21 cellular contexts compared by ENCODE assay signal in genomic region chr9:135944444-135945252, GRCh38. TPM values are rescaled to one million over a fixed set of nuclear protein-coding genes. Genes with fewer than 3 reads are reported as not detected.
DNase-seq lines count a peak whose midpoint lies in the region; TF ChIP-seq lines count a peak whose summit lies in the region.
"Had no signal": no experiment of that assay in that cellular context is flagged by ENCODE, and none has a peak within 500 bp of the region (broad histone marks: within the 10 kb centered on the region; RNA-seq: fewer than 3 reads in every experiment).

No MANE protein-coding gene starts in this region.

- H3K18ac ChIP-seq in trophoblast cell (ENCODE audit: low read length), result peak overlapping the region; percentile 52

- H3K4me3 ChIP-seq in BLaER1 (peak overlapping the region; percentile 40), OCI-LY3 (ENCODE audit: low read length) (no peak overlapping the region), endodermal cell (ENCODE audit: low read length) (no peak overlapping the region), trophoblast cell (ENCODE audit: low read depth, low read length) (no peak overlapping the region), suprapubic skin (no peak overlapping the region)
- H3K4me3 ChIP-seq: GM23248, SJCRH30 had no signal

- H3K14ac ChIP-seq in trophoblast cell (ENCODE audit: low read length), result no peak overlapping the region

- H3K36me3 Mint-ChIP-seq in endodermal cell (ENCODE audit: low read depth), result peaks cover 71% of the 10 kb centered on the region

- intact Hi-C loops in posterior cingulate gyrus (cut with DNase I), result no loop called here

- no peak overlapping the region for H3K4ac ChIP-seq in trophoblast cell (ENCODE audit: low read depth, low read length)

- no peaks in the 10 kb centered on the region for H3K27me3 Mint-ChIP-seq in endodermal cell (ENCODE audit: insufficient read depth)
- H3K27me3 Mint-ChIP-seq: CD8-positive, alpha-beta memory T cell had no signal

- TF ChIP-seq EP300 in suprapubic skin (IDR thresholded peaks at IDR 0.05), result no peak

- TF ChIP-seq CTCF in OCI-LY3 (IDR thresholded peaks at IDR 0.05; ENCODE audit: low read depth, low read length) (no peak), endodermal cell (conservative IDR thresholded peaks at IDR 0.05) (no peak), suprapubic skin (IDR thresholded peaks at IDR 0.05) (no peak)

- no peaks in the 10 kb centered on the region for H3K9me3 Mint-ChIP-seq in endodermal cell
- H3K9me3 Mint-ChIP-seq: CD8-positive, alpha-beta memory T cell had no signal

- H2BK5ac ChIP-seq in trophoblast cell (ENCODE audit: low read depth, low read length, poor library complexity), result no peak overlapping the region

- H3K9me3 ChIP-seq in BLaER1 (no peaks in the 10 kb centered on the region), OCI-LY3 (ENCODE audit: insufficient read depth, low read length) (no peaks in the 10 kb centered on the region), endodermal cell (ENCODE audit: control insufficient read depth, low read length) (no peaks in the 10 kb centered on the region), trophoblast cell (ENCODE audit: insufficient read depth, low read depth, low read length) (peaks cover 5% of the 10 kb centered on the region), suprapubic skin (no peaks in the 10 kb centered on the region)
- H3K9me3 ChIP-seq: SJCRH30 had no signal

- H2AFZ ChIP-seq in OCI-LY3 (ENCODE audit: low read depth, low read length) (no peak overlapping the region), trophoblast cell (ENCODE audit: insufficient read depth, low read length, poor library complexity) (no peak overlapping the region)
- H2AFZ ChIP-seq: GM23248 had no signal

- H3K4me2 ChIP-seq in BLaER1, result peak overlapping the region; percentile 91
- peak overlapping the region; percentile 42 for H3K4me2 ChIP-seq in OCI-LY3 (ENCODE audit: low read length)
- no peak overlapping the region for H3K4me2 ChIP-seq in trophoblast cell (ENCODE audit: low read length)

- no peak overlapping the region for H4K8ac ChIP-seq in trophoblast cell (ENCODE audit: low read depth, low read length)

- TF ChIP-seq POLR2A in suprapubic skin (IDR thresholded peaks at IDR 0.05), result no peak

- H3K4me3 Mint-ChIP-seq in endodermal cell, result no peak overlapping the region

- H3K4me1 Mint-ChIP-seq in endodermal cell, result no peaks in the 10 kb centered on the region

- H2AK5ac ChIP-seq in trophoblast cell (ENCODE audit: low read length), result no peak overlapping the region

- whole genome bisulfite sequencing in endodermal cell (ENCODE audit: insufficient coverage in 1 of 2, insufficient read length in 1 of 2), 2 experiments, result 91 to 93% methylated on average over 19 to 36 of the region's 36 CpGs
- no CpG with 5 or more reads among the region's 36 CpGs for WGBS in trophoblast cell (ENCODE audit: extremely low coverage, insufficient coverage, insufficient read length)
- 94% methylated on average over 36 of the region's 36 CpGs for WGBS in suprapubic skin

- DNase-seq in endodermal cell, result peak; percentile 47
- no peak for DNase-seq in trophoblast cell
- DNase-seq in suprapubic skin (ENCODE audit: low spot score in 2 of 2), result no peak
- no peak for DNase-seq in putamen (ENCODE audit: low spot score)
- DNase-seq in posterior cingulate gyrus, result no peak
- DNase-seq: 8988T; CD8-positive, alpha-beta memory T cell; DMS53; EL; GM23248; NCI-H1105 treated with DMSO at 0.1 percent for 48 hours; NCI-H1694; NCI-H2081; NCI-H2171; NCI-H524 treated with DMSO at 0.1 percent for 48 hours; NCI-H82; SJCRH30; T-helper 1 cell had no signal

- H4K91ac ChIP-seq in trophoblast cell (ENCODE audit: low read depth, low read length), result no peak overlapping the region

- no peak overlapping the region for H2BK120ac ChIP-seq in trophoblast cell (ENCODE audit: insufficient read depth, low read length, poor library complexity)

- no peak overlapping the region for H4K12ac ChIP-seq in trophoblast cell (ENCODE audit: low read depth, low read length)

- peaks cover 87% of the 10 kb centered on the region for H3K36me3 ChIP-seq in BLaER1
- H3K36me3 ChIP-seq in OCI-LY3 (replicated peaks; ENCODE audit: low read depth, low read length), result peaks cover 34% of the 10 kb centered on the region
- peaks cover 36% of the 10 kb centered on the region for H3K36me3 ChIP-seq in endodermal cell (ENCODE audit: control insufficient read depth, insufficient read depth, low read length)
- peaks cover 37 to 47% of the 10 kb centered on the region in 2 experiments for H3K36me3 ChIP-seq in trophoblast cell (ENCODE audit: control insufficient read depth in 1 of 2, insufficient read depth in 2 of 2, low read length in 2 of 2)
- peaks cover 79% of the 10 kb centered on the region for H3K36me3 ChIP-seq in suprapubic skin

- no peak overlapping the region for H3K27ac Mint-ChIP-seq in endodermal cell

- no peak overlapping the region for H3K23ac ChIP-seq in trophoblast cell (ENCODE audit: low read length)

- H3K9ac ChIP-seq in BLaER1 (peak overlapping the region; percentile 50), OCI-LY3 (ENCODE audit: low read length) (no peak overlapping the region), endodermal cell (ENCODE audit: extremely low read depth, low read length, poor library complexity, severe bottlenecking) (no peak overlapping the region), trophoblast cell (ENCODE audit: low read length) (no peak overlapping the region)
- H3K9ac ChIP-seq: GM23248 had no signal

- peaks cover 18% of the 10 kb centered on the region for H3K79me1 ChIP-seq in trophoblast cell (ENCODE audit: low read length)

- no peak overlapping the region for H2BK12ac ChIP-seq in trophoblast cell (ENCODE audit: low read length)

- H3K27ac ChIP-seq in BLaER1 (peak overlapping the region; percentile 68), OCI-LY3 (ENCODE audit: low read length) (no peak overlapping the region), endodermal cell (ENCODE audit: low read depth, low read length) (no peak overlapping the region), trophoblast cell (ENCODE audit: low read depth, low read length) (no peak overlapping the region), suprapubic skin (no peak overlapping the region)
- H3K27ac ChIP-seq: C4-2B, GM23248, SJCRH30 had no signal

- H4K20me1 ChIP-seq in BLaER1 (peaks cover 75% of the 10 kb centered on the region), OCI-LY3 (ENCODE audit: insufficient read depth, low read length) (peaks cover 12% of the 10 kb centered on the region)

- no peaks in the 10 kb centered on the region for H3K27me3 ChIP-seq in BLaER1
- H3K27me3 ChIP-seq in OCI-LY3 (ENCODE audit: low read depth, low read length), result no peaks in the 10 kb centered on the region
- H3K27me3 ChIP-seq in endodermal cell (ENCODE audit: control insufficient read depth, insufficient read depth, low read length, poor library complexity, severe bottlenecking), result no peaks in the 10 kb centered on the region
- H3K27me3 ChIP-seq in trophoblast cell (ENCODE audit: insufficient read depth, low read length), result no peaks in the 10 kb centered on the region
- no peaks in the 10 kb centered on the region for H3K27me3 ChIP-seq in suprapubic skin
- H3K27me3 ChIP-seq: SJCRH30 had no signal

- H3K4me1 ChIP-seq in BLaER1 (peaks cover 27% of the 10 kb centered on the region), OCI-LY3 (ENCODE audit: low read length) (peaks cover 11% of the 10 kb centered on the region), endodermal cell (ENCODE audit: control insufficient read depth, insufficient read depth, low read length) (no peaks in the 10 kb centered on the region), trophoblast cell (ENCODE audit: control insufficient read depth in 1 of 2, insufficient read depth in 2 of 2, low read length in 2 of 2) (peaks cover 25 to 33% of the 10 kb centered on the region in 2 experiments), suprapubic skin (peaks cover 14% of the 10 kb centered on the region)
- H3K4me1 ChIP-seq: SJCRH30 had no signal

- H3K79me2 ChIP-seq in OCI-LY3 (ENCODE audit: low read length) (no peaks in the 10 kb centered on the region), trophoblast cell (ENCODE audit: control insufficient read depth, insufficient read depth, low read length, poor library complexity) (no peaks in the 10 kb centered on the region)

RNA-seq across cellular contexts. Expression of gene UBAC1, which starts 16.5 kb away (rescaled TPM):
- total RNA-seq in endodermal cell (10 to 100 TPM; 47.9 to 48.4 TPM), suprapubic skin (10 to 100 TPM; 68.2 to 94.5 (median 83.8) TPM)
- polyA plus RNA-seq in endodermal cell (2013, experiment 1 of 2), result 43.3 TPM
- polyA plus RNA-seq in endodermal cell (2013, experiment 2 of 2), result 38.8 TPM
- polyA plus RNA-seq in trophoblast cell (2013), result 40.1 and 42.3 TPM in 2 replicates

RNA-seq across cellular contexts. Expression of gene CAMSAP1, which starts 37.3 kb away (rescaled TPM):
- total RNA-seq in endodermal cell (10 to 100 TPM; 40.1 to 43.1 TPM), suprapubic skin (10 to 100 TPM; 42.0 to 58.3 (median 54.9) TPM)
- 36.8 TPM for polyA plus RNA-seq in endodermal cell (2013, experiment 1 of 2)
- 37.7 TPM for polyA plus RNA-seq in endodermal cell (2013, experiment 2 of 2)
- polyA plus RNA-seq in trophoblast cell (2013), result 19.7 and 20.9 TPM in 2 replicates
